Comparison of ENCODE assay signal across 8 cellular contexts in the genomic region with DNA sequence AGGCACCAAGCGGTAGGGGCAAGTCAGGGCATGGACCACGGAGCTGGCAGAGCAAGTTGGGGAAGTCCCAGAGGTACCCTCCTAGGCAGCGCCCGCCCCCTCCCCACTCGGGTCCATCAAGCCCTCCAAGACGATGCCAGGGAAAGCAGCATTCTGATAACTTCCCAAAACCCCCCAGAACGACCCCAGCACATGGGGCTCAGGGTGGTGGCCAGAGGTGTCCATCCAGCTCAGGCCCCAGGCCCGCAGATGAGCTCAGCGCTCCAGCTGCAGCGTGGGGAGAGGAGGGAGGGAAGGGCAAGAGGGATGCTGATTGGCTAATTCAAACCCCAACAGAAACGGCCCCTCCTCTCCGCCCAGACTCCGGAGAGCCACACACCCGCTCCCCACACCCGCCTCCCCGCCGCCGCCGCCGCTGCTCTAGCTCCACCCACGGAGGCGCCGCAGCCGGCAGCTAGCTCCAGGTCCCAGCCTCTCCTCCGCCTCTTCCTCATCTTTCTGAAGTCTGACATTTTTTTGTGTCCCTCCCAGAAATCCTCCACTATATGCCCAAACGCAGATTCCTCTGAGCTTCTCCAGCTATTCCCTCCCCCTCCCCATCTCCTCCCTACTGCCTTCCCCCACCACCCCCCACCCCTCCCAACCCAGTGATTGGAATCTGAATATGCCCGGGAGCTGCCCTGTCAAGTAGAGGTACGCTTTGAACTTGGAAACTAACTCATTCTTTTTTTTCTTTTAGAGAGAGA. TPM values are rescaled to one million over a fixed set of nuclear protein-coding genes. Genes with fewer than 3 reads are reported as not detected.
DNase-seq lines count a peak whose midpoint lies in the region; ATAC-seq, FAIRE-seq and TF ChIP-seq lines count a peak whose summit lies in the region.

No MANE protein-coding gene starts in this region.

- CTCF ChIA-PET in CD4-positive, alpha-beta memory T cell (lab: Charles Lee; ENCODE audit: partially characterized antibody): interaction anchor here (0.7 to 2.3 kb wide), 5 partner anchors 14 to 1503 kb away, joined by 3 to 11 read pairs (median 4); no protein-coding TSS in a partner anchor

- no peaks in the 10 kb centered on the region for H3K36me3 ChIP-seq in CD4-positive, alpha-beta memory T cell (ENCODE audit: insufficient read depth, low read length)
- peaks cover 25% of the 10 kb centered on the region for H3K36me3 ChIP-seq in NT2/D1 (ENCODE audit: insufficient read depth, insufficient read length, low read length)

- peak; percentile 69 to 81 (median 74) for DNase-seq in CD4-positive, alpha-beta memory T cell
- peak; percentile 100 for DNase-seq in HTR-8/SVneo (ENCODE audit: insufficient read length, low spot score)
- DNase-seq in NT2/D1 (ENCODE audit: low read depth, low spot score): peak; percentile 92
- DNase-seq in activated CD8-positive, alpha-beta memory T cell treated with anti-CD3 and anti-CD28 coated beads, Interleukin-2, amount 50 U/mL, for 24 hours (ENCODE audit: extremely low read depth): peak; percentile 57
- peak; percentile 79 for DNase-seq in endothelial cell (ENCODE audit: low spot score)
- peak; percentile 88 to 92 for DNase-seq in mesothelial cell of epicardium (ENCODE audit: low spot score in 2 of 2, unreplicated experiment in 2 of 2)
- peak; percentile 54 for DNase-seq in stimulated activated CD8-positive, alpha-beta memory T cell treated with anti-CD3 and anti-CD28 coated beads, Interleukin-15, amount 100 ng/mL, for 24 hours (ENCODE audit: low read depth)

- POLR2A ChIA-PET in CD4-positive, alpha-beta memory T cell (lab: Charles Lee; ENCODE audit: partially characterized antibody): interaction anchor here (0.9 to 1.9 kb wide), 5 partner anchors 21 to 881 kb away, joined by 3 to 9 read pairs (median 3); partner anchors contain the start of genes DSN1 and SCAND1

- peak; percentile 83 for ATAC-seq in GM19467 (IDR thresholded peaks at IDR 0.05; ENCODE audit: unreplicated experiment)

- peak overlapping the region in 1 of 2 donors; percentile 63 for H3K4me3 ChIP-seq in CD4-positive, alpha-beta memory T cell (ENCODE audit: low read length in 2 of 2)
- H3K4me3 ChIP-seq in NT2/D1 (ENCODE audit: insufficient read length, low read depth): peak overlapping the region; percentile 19

- no peaks in the 10 kb centered on the region for H3K36me3 Mint-ChIP-seq in CD4-positive, alpha-beta memory T cell
- H3K36me3 Mint-ChIP-seq in endothelial cell (ENCODE audit: low read depth, unreplicated experiment) (no peaks in the 10 kb centered on the region), mesothelial cell of epicardium (peaks cover 8% of the 10 kb centered on the region)

- intact Hi-C loops in CD4-positive, alpha-beta memory T cell (cut with micrococcal nuclease): no loop called here

- H3K4me3 Mint-ChIP-seq in CD4-positive, alpha-beta memory T cell: peak overlapping the region; percentile 67 to 84 (median 80)
- peak overlapping the region; percentile 22 for H3K4me3 Mint-ChIP-seq in endothelial cell (ENCODE audit: unreplicated experiment)
- H3K4me3 Mint-ChIP-seq in mesothelial cell of epicardium: peak overlapping the region; percentile 55

- peaks cover 7% of the 10 kb centered on the region for H3K4me1 ChIP-seq in CD4-positive, alpha-beta memory T cell (ENCODE audit: insufficient read depth, low read length)
- H3K4me1 ChIP-seq in NT2/D1 (ENCODE audit: insufficient read depth, insufficient read length): peaks cover 16% of the 10 kb centered on the region

- no peaks in the 10 kb centered on the region for H3K9me3 ChIP-seq in CD4-positive, alpha-beta memory T cell (ENCODE audit: control insufficient read depth in 1 of 2, low read length in 2 of 2)
- no peaks in the 10 kb centered on the region for H3K9me3 ChIP-seq in NT2/D1 (ENCODE audit: insufficient read depth, low read length)

- peak overlapping the region in 5 of 7 donors; percentile 30 to 81 (median 57) for H3K27ac Mint-ChIP-seq in CD4-positive, alpha-beta memory T cell
- no peak overlapping the region for H3K27ac Mint-ChIP-seq in endothelial cell (ENCODE audit: unreplicated experiment)
- H3K27ac Mint-ChIP-seq in mesothelial cell of epicardium: peak overlapping the region; percentile 94

- H3K9me3 Mint-ChIP-seq in CD4-positive, alpha-beta memory T cell: no peaks in the 10 kb centered on the region
- no peaks in the 10 kb centered on the region for H3K9me3 Mint-ChIP-seq in endothelial cell (ENCODE audit: unreplicated experiment)
- no peaks in the 10 kb centered on the region for H3K9me3 Mint-ChIP-seq in mesothelial cell of epicardium

- no peak for TF ChIP-seq CTCF in endothelial cell (IDR thresholded peaks at IDR 0.05; ENCODE audit: unreplicated experiment)
- TF ChIP-seq CTCF in mesothelial cell of epicardium (IDR thresholded peaks at IDR 0.05; ENCODE audit: unreplicated experiment): no peak

- FAIRE-seq in HTR-8/SVneo (lab: Jason Lieb, UNC): peak; percentile 99

- no peaks in the 10 kb centered on the region for H3K27me3 Mint-ChIP-seq in CD4-positive, alpha-beta memory T cell
- H3K27me3 Mint-ChIP-seq in endothelial cell (ENCODE audit: unreplicated experiment) (peaks cover 2% of the 10 kb centered on the region), mesothelial cell of epicardium (ENCODE audit: low read depth) (no peaks in the 10 kb centered on the region)

- H3K27ac ChIP-seq in CD4-positive, alpha-beta memory T cell (ENCODE audit: low read depth, low read length): peak overlapping the region; percentile 15

- H3K4me1 Mint-ChIP-seq in CD4-positive, alpha-beta memory T cell: peaks cover 1 to 14% (median 5%) of the 10 kb centered on the region in 4 donors
- H3K4me1 Mint-ChIP-seq in endothelial cell (ENCODE audit: unreplicated experiment): peaks cover 2% of the 10 kb centered on the region
- peaks cover 12% of the 10 kb centered on the region for H3K4me1 Mint-ChIP-seq in mesothelial cell of epicardium

- no peaks in the 10 kb centered on the region for H3K27me3 ChIP-seq in CD4-positive, alpha-beta memory T cell (ENCODE audit: insufficient read depth, low read length)
- no peaks in the 10 kb centered on the region for H3K27me3 ChIP-seq in NT2/D1 (ENCODE audit: insufficient read depth, insufficient read length)

- H3K9ac ChIP-seq in NT2/D1 (ENCODE audit: insufficient read length, low read depth): peak overlapping the region; percentile 74

RNA-seq across cellular contexts. Expression of gene TLDC2, which starts 40.3 kb away (rescaled TPM):
- total RNA-seq in CD4-positive, alpha-beta memory T cell: not detected
- under 1 TPM in 1 of 2 donors, not detected in 1; 0.52 TPM for polyA plus RNA-seq in CD4-positive, alpha-beta memory T cell
- total RNA-seq in endothelial cell (ENCODE audit: unreplicated experiment): not detected
- 0.29 to 0.64 TPM (median 0.58 TPM) in 3 replicates for total RNA-seq in mesothelial cell of epicardium

Comparison
In these comparisons a context has a peak if more than half of its experiments do, and no peak if none do; other contexts are left out.
1. H3K4me3 Mint-ChIP-seq: peak in every context shown above with its lines; median percentile 80 in CD4-positive, alpha-beta memory T cell; 55 in mesothelial cell of epicardium; 22 in endothelial cell.